Comparison of ENCODE assay signal across 8 cellular contexts in the genomic region with DNA sequence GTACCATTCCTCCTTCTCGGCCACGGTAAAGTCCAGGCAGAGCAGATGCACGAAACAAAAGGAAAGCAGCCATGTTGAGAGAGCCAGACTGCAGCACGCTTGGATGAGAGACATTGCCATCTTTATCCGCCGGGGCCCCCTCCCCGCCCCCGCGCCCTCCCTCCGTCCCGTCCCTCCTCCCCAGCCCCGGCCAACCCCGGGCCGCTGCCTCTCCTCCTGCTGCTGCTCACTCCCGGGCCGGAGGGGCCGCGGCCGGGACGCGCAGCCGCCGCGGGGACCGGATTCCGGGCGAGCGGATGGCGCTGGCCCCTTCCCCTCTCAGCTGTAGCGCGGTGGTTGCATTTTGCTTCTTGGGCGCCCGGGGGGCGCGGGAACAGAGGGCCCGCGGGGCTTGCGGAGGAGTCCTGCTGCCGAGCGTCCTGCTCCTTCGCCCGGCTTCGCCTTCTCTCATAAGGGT. TPM values are rescaled to one million over a fixed set of nuclear protein-coding genes. Genes with fewer than 3 reads are reported as not detected.
A peak's percentile ranks its signal among the peaks of the same experiment; 100 is the strongest.
DNase-seq lines count a peak whose midpoint lies in the region; ATAC-seq and TF ChIP-seq lines count a peak whose summit lies in the region.

No MANE protein-coding gene starts in this region.

- DNase-seq in BE2C (peak; percentile 68), astrocyte of the hippocampus (ENCODE audit: low read depth, low spot score) (peak; percentile 80), OCI-LY7 (ENCODE audit: low spot score) (no peak), NAMALWA (ENCODE audit: low spot score) (no peak)

- H3K79me2 ChIP-seq in OCI-LY7 (ENCODE audit: insufficient read depth, low read depth, low read length) = no peaks in the 10 kb centered on the region

- BruUV-seq in OCI-LY7 (replicated peaks; lab: Mats Ljungman, UMichigan) = no TSS peak

- CTCF ChIA-PET in OCI-LY7 (lab: Charles Lee; ENCODE audit: unreplicated experiment) = no interaction called here

- intact Hi-C loops in OCI-LY7 (cut with micrococcal nuclease; ENCODE audit: unreplicated experiment) = no loop called here

- H2AFZ ChIP-seq in OCI-LY7 (ENCODE audit: low read length) = no peak overlapping the region

- ATAC-seq in GM19043 (IDR thresholded peaks at IDR 0.05; ENCODE audit: low read depth, unreplicated experiment) = peak; percentile 10
- ATAC-seq in HG03565 (IDR thresholded peaks at IDR 0.05; ENCODE audit: unreplicated experiment) = peak; percentile 7

- H3K9me3 ChIP-seq in BE2C (no peaks in the 10 kb centered on the region), iPS-15b (ENCODE audit: control insufficient read depth, insufficient read depth, low read length) (no peaks in the 10 kb centered on the region), skeletal muscle satellite cell (replicated peaks; ENCODE audit: low read length) (no peaks in the 10 kb centered on the region), OCI-LY7 (ENCODE audit: low read length) (no peaks in the 10 kb centered on the region)

- H3K4me3 ChIP-seq in BE2C (ENCODE audit: low read depth, low read length) (peak overlapping the region; percentile 90), iPS-15b (ENCODE audit: low read depth, low read length) (peak overlapping the region; percentile 92), skeletal muscle satellite cell (ENCODE audit: low read length) (peak overlapping the region; percentile 98), OCI-LY7 (ENCODE audit: low read depth, low read length, poor library complexity, severe bottlenecking) (no peak overlapping the region)

- H3K27ac ChIP-seq in OCI-LY7 (ENCODE audit: low read depth, low read length, poor library complexity, severe bottlenecking) = no peak overlapping the region

- H3K27me3 ChIP-seq in BE2C (no peaks in the 10 kb centered on the region), iPS-15b (ENCODE audit: control insufficient read depth, insufficient read depth, low read length) (peaks cover 25% of the 10 kb centered on the region), skeletal muscle satellite cell (ENCODE audit: control insufficient read depth, insufficient read depth, low read length) (peaks cover 8% of the 10 kb centered on the region)

- H4K20me1 ChIP-seq in OCI-LY7 (ENCODE audit: insufficient read depth, low read length) = no peaks in the 10 kb centered on the region

- peak overlapping the region; percentile 95 for H3K4me2 ChIP-seq in skeletal muscle satellite cell (ENCODE audit: low read length)
- no peak overlapping the region for H3K4me2 ChIP-seq in OCI-LY7 (ENCODE audit: low read length)

- H3K9ac ChIP-seq in iPS-15b (ENCODE audit: low read depth, low read length) (peak overlapping the region; percentile 75), skeletal muscle satellite cell (ENCODE audit: low read depth, low read length) (peak overlapping the region; percentile 88)

- peaks cover 3% of the 10 kb centered on the region; the same call in 1 of the 2 replicates for H3K4me1 ChIP-seq in BE2C
- peaks cover 9% of the 10 kb centered on the region for H3K4me1 ChIP-seq in iPS-15b (ENCODE audit: control insufficient read depth, insufficient read depth, low read length)
- H3K4me1 ChIP-seq in skeletal muscle satellite cell (ENCODE audit: control insufficient read depth, insufficient read depth, low read length) = peaks cover 26% of the 10 kb centered on the region
- H3K4me1 ChIP-seq in OCI-LY7 (ENCODE audit: insufficient read depth, low read length, poor library complexity, severe bottlenecking) = no peaks in the 10 kb centered on the region

- POLR2A ChIA-PET in OCI-LY7 (lab: Charles Lee) = no interaction called here

- TF ChIP-seq CTCF in BE2C (IDR thresholded peaks at IDR 0.05; ENCODE audit: low read depth, low read length) (no peak), OCI-LY7 (conservative IDR thresholded peaks at IDR 0.05; ENCODE audit: low read length) (no peak)

- no peaks in the 10 kb centered on the region for H3K9me2 ChIP-seq in OCI-LY7 (ENCODE audit: insufficient read depth, low read length)

- H3K36me3 ChIP-seq in BE2C = peaks cover 3% of the 10 kb centered on the region; the same call in 1 of the 2 replicates
- no peaks in the 10 kb centered on the region for H3K36me3 ChIP-seq in iPS-15b (ENCODE audit: control insufficient read depth, insufficient read depth, low read length)
- no peaks in the 10 kb centered on the region for H3K36me3 ChIP-seq in skeletal muscle satellite cell (ENCODE audit: insufficient read depth, low read length)
- no peaks in the 10 kb centered on the region for H3K36me3 ChIP-seq in OCI-LY7 (ENCODE audit: insufficient read depth, low read length)

RNA-seq across cellular contexts. Expression of a gene that starts 0.6 kb away (rescaled TPM):
- polyA plus RNA-seq in BE2C (2012; ENCODE audit: insufficient read depth, insufficient read length, low read depth) = 17.3 TPM
- total RNA-seq in skeletal muscle satellite cell (2012; rRNA removed) = under 0.01 and 1.1 TPM in 2 replicates
- not detected in 2 replicates for total RNA-seq in OCI-LY7 (2014; rRNA removed; shearing (Covaris generic))
- not detected in 2 replicates for total RNA-seq in OCI-LY7 (2022)

Comparison
In these comparisons a context has a peak if more than half of its experiments do, and no peak if none do; other contexts are left out.
1. DNase-seq: peak in BE2C (single experiment) and astrocyte of the hippocampus (single experiment); none in OCI-LY7 (single experiment) and NAMALWA (single experiment).